18 cellular contexts compared by ENCODE assay signal in genomic region chr4:124890522-124890921, GRCh38.
A peak's percentile ranks its signal among the peaks of the same experiment; 100 is the strongest.
DNase-seq lines count a peak whose midpoint lies in the region; ATAC-seq, FAIRE-seq and TF ChIP-seq lines count a peak whose summit lies in the region.
"Had no signal": no experiment of that assay in that cellular context is flagged by ENCODE, and none has a peak within 500 bp of the region (broad histone marks: within the 10 kb centered on the region; RNA-seq: fewer than 3 reads in every experiment).

No MANE protein-coding gene starts in this region.

- TF ChIP-seq POLR2A in testis (IDR thresholded peaks at IDR 0.05), result no peak

- H3K4me2 ChIP-seq in GM23248 (ENCODE audit: unreplicated experiment), result peak overlapping the region; percentile 10
- H3K4me2 ChIP-seq in astrocyte (ENCODE audit: low read length), result no peak overlapping the region

- in situ Hi-C loops in GM23248 (cut with MboI), result no loop called here

- no peaks in the 10 kb centered on the region for H3K9me2 ChIP-seq in GM23248 (ENCODE audit: insufficient read depth)

- no peak overlapping the region for H3K4me3 Mint-ChIP-seq in astrocyte (ENCODE audit: unreplicated experiment)
- H3K4me3 Mint-ChIP-seq: CD4-positive, CD25-positive, alpha-beta regulatory T cell had no signal

- no peaks in the 10 kb centered on the region for H3K4me1 Mint-ChIP-seq in astrocyte (ENCODE audit: low read depth, unreplicated experiment)
- H3K4me1 Mint-ChIP-seq: CD4-positive, CD25-positive, alpha-beta regulatory T cell had no signal

- WGBS in GM23248 (ENCODE audit: low coverage in 1 of 2, low lambda C conversion rate in 2 of 2, missing lambda C conversion rate in 2 of 2), 2 experiments, result 41 to 52% methylated on average over 3 of the region's 3 CpGs
- 87 to 97% methylated on average over 3 of the region's 3 CpGs for WGBS in testis, 2 donors

- H3K27me3 ChIP-seq in GM23248 (replicated peaks; ENCODE audit: insufficient read depth), result no peaks in the 10 kb centered on the region
- no peaks in the 10 kb centered on the region for H3K27me3 ChIP-seq in astrocyte (ENCODE audit: insufficient read depth, low read length)
- no peaks in the 10 kb centered on the region for H3K27me3 ChIP-seq in testis
- H3K27me3 ChIP-seq: Peyer's patch had no signal

- H2AFZ ChIP-seq in GM23248 (no peak overlapping the region), astrocyte (ENCODE audit: low read depth, low read length) (no peak overlapping the region)

- H3K4me1 ChIP-seq in GM23248 (ENCODE audit: insufficient read depth) (peaks cover 12% of the 10 kb centered on the region), astrocyte (ENCODE audit: insufficient read depth, low read length) (no peaks in the 10 kb centered on the region), testis (no peaks in the 10 kb centered on the region)
- H3K4me1 ChIP-seq: Peyer's patch had no signal

- no peaks in the 10 kb centered on the region for H3K79me2 ChIP-seq in GM23248 (ENCODE audit: insufficient read depth)
- no peaks in the 10 kb centered on the region for H3K79me2 ChIP-seq in astrocyte (ENCODE audit: insufficient read depth, low read length)

- intact Hi-C loops in testis (cut with DNase I; ENCODE audit: low total_unique reads), result no loop called here

- no peak overlapping the region for H3K27ac Mint-ChIP-seq in astrocyte (ENCODE audit: unreplicated experiment)
- H3K27ac Mint-ChIP-seq: CD4-positive, CD25-positive, alpha-beta regulatory T cell had no signal

- H3K9me3 Mint-ChIP-seq in astrocyte (ENCODE audit: unreplicated experiment), result no peaks in the 10 kb centered on the region

- no peak for ATAC-seq in GM18498 (IDR thresholded peaks at IDR 0.05; ENCODE audit: unreplicated experiment)
- ATAC-seq: HCT116, SK-N-SH treated with all-trans-retinoic acid at 6 μM for 48 hours had no signal

- no peaks in the 10 kb centered on the region for H3K36me3 Mint-ChIP-seq in astrocyte (ENCODE audit: low read depth, unreplicated experiment)
- H3K36me3 Mint-ChIP-seq: CD4-positive, CD25-positive, alpha-beta regulatory T cell had no signal

- H3K9me3 ChIP-seq in GM23248 (ENCODE audit: low read depth) (no peaks in the 10 kb centered on the region), astrocyte (ENCODE audit: insufficient read depth, low read depth, low read length) (no peaks in the 10 kb centered on the region), testis (no peaks in the 10 kb centered on the region)
- H3K9me3 ChIP-seq: Peyer's patch had no signal

- peak; percentile 5 for DNase-seq in AG08396 (ENCODE audit: low spot score)
- DNase-seq in GM23248, result peak; percentile 63
- peak; percentile 18 for DNase-seq in astrocyte (ENCODE audit: low read depth)
- DNase-seq in fibroblast of peridontal ligament (ENCODE audit: extremely low read depth), result peak; percentile 89
- no peak for DNase-seq in stimulated activated CD4-positive, alpha-beta T cell treated with anti-CD3 and anti-CD28 coated beads, Interleukin-2, amount 100 ng/mL, for 24 hours
- no peak for DNase-seq in NCI-H82 (lab: John Stamatoyannopoulos, UW)
- no peak for DNase-seq in testis
- DNase-seq: CD4-positive, CD25-positive, alpha-beta regulatory T cell; GDM1; NCI-H1092; NCI-H187; NCI-H2171; Peyer's patch; SHP77 had no signal

- TF ChIP-seq CTCF in astrocyte (IDR thresholded peaks at IDR 0.05; ENCODE audit: insufficient read depth, low read depth, low read length) (no peak), testis (IDR thresholded peaks at IDR 0.05) (no peak)

- no peaks in the 10 kb centered on the region; the same call in 1 of the 2 replicates for H3F3A ChIP-seq in GM23248 (ENCODE audit: insufficient read depth)

- no peak for FAIRE-seq in astrocyte (lab: Jason Lieb, UNC)
- FAIRE-seq: HTR-8/SVneo had no signal

- H3K36me3 ChIP-seq in GM23248 (ENCODE audit: low read depth) (no peaks in the 10 kb centered on the region), astrocyte (ENCODE audit: insufficient read depth, low read length) (no peaks in the 10 kb centered on the region), testis (ENCODE audit: low read depth, missing control alignments) (no peaks in the 10 kb centered on the region)
- H3K36me3 ChIP-seq: Peyer's patch had no signal

- H3K27ac ChIP-seq in GM23248, result no peak overlapping the region
- H3K27ac ChIP-seq in astrocyte (ENCODE audit: low read depth, low read length), result no peak overlapping the region
- H3K27ac ChIP-seq in testis, result no peak overlapping the region
- H3K27ac ChIP-seq: Peyer's patch had no signal

- H3K4me3 ChIP-seq in GM23248, result no peak overlapping the region
- no peak overlapping the region for H3K4me3 ChIP-seq in astrocyte (ENCODE audit: insufficient read depth, low read depth, low read length)
- H3K4me3 ChIP-seq in testis, result no peak overlapping the region
- H3K4me3 ChIP-seq: Peyer's patch had no signal

- H3K27me3 Mint-ChIP-seq in astrocyte (ENCODE audit: low read depth, unreplicated experiment), result no peaks in the 10 kb centered on the region
- H3K27me3 Mint-ChIP-seq: CD4-positive, CD25-positive, alpha-beta regulatory T cell had no signal

- H3K9ac ChIP-seq in GM23248, result no peak overlapping the region
- no peak overlapping the region for H3K9ac ChIP-seq in astrocyte (ENCODE audit: low read length)

- H4K20me1 ChIP-seq in GM23248 (ENCODE audit: insufficient read depth) (no peaks in the 10 kb centered on the region), astrocyte (ENCODE audit: insufficient read depth, low read length) (no peaks in the 10 kb centered on the region)

Comparison
In these comparisons a context has a peak if more than half of its experiments do, and no peak if none do; other contexts are left out.
1. DNase-seq: peak in AG08396 (single experiment), GM23248 (single experiment), astrocyte (single experiment) and fibroblast of peridontal ligament (single experiment); none in stimulated activated CD4-positive, alpha-beta T cell treated with anti-CD3 and anti-CD28 coated beads, Interleukin-2, amount 100 ng/mL, for 24 hours (0 of 2), NCI-H82 (single experiment) and testis (single experiment).